In genomic region chr18:26457611-26458350, GRCh38 we compare ENCODE assay signal across 1 cellular context.
TF ChIP-seq lines count a peak whose summit lies in the region.

No MANE protein-coding gene starts in this region.

TF ChIP-seq in WTC11, 78 proteins besides CTCF, POLR2A, EP300 and RAD21 (continued from another document):
- TF ChIP-seq, protein P1, sequence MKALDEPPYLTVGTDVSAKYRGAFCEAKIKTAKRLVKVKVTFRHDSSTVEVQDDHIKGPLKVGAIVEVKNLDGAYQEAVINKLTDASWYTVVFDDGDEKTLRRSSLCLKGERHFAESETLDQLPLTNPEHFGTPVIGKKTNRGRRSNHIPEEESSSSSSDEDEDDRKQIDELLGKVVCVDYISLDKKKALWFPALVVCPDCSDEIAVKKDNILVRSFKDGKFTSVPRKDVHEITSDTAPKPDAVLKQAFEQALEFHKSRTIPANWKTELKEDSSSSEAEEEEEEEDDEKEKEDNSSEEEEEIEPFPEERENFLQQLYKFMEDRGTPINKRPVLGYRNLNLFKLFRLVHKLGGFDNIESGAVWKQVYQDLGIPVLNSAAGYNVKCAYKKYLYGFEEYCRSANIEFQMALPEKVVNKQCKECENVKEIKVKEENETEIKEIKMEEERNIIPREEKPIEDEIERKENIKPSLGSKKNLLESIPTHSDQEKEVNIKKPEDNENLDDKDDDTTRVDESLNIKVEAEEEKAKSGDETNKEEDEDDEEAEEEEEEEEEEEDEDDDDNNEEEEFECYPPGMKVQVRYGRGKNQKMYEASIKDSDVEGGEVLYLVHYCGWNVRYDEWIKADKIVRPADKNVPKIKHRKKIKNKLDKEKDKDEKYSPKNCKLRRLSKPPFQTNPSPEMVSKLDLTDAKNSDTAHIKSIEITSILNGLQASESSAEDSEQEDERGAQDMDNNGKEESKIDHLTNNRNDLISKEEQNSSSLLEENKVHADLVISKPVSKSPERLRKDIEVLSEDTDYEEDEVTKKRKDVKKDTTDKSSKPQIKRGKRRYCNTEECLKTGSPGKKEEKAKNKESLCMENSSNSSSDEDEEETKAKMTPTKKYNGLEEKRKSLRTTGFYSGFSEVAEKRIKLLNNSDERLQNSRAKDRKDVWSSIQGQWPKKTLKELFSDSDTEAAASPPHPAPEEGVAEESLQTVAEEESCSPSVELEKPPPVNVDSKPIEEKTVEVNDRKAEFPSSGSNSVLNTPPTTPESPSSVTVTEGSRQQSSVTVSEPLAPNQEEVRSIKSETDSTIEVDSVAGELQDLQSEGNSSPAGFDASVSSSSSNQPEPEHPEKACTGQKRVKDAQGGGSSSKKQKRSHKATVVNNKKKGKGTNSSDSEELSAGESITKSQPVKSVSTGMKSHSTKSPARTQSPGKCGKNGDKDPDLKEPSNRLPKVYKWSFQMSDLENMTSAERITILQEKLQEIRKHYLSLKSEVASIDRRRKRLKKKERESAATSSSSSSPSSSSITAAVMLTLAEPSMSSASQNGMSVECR (CRISPR knock-in tag; IDR thresholded peaks at IDR 0.05; ENCODE audit: borderline replicate concordance) = no peak
- TF ChIP-seq TEAD1 (CRISPR knock-in tag; IDR thresholded peaks at IDR 0.05) (0 out of 2 replicates have a peak, but pooled peaks have one; percentile 43), ZNF121 (CRISPR knock-in tag; IDR thresholded peaks at IDR 0.05) (peak; percentile 88), ZNF671 (CRISPR knock-in tag; IDR thresholded peaks at IDR 0.05) (no peak), ZNF263 (CRISPR knock-in tag; IDR thresholded peaks at IDR 0.05; ENCODE audit: low read depth) (no peak), ETV6 (CRISPR knock-in tag; IDR thresholded peaks at IDR 0.05) (0 out of 2 replicates have a peak, but pooled peaks have one; percentile 66), E2F1 (CRISPR knock-in tag; IDR thresholded peaks at IDR 0.05) (no peak), ZBTB21 (CRISPR knock-in tag; IDR thresholded peaks at IDR 0.05; ENCODE audit: borderline replicate concordance) (peak; percentile 56; the same call in 1 of the 2 replicates), ZNF425 (CRISPR knock-in tag; conservative IDR thresholded peaks at IDR 0.05) (no peak), NFE2L1 (CRISPR knock-in tag; IDR thresholded peaks at IDR 0.05) (peak; percentile 79; the same call in 1 of the 2 replicates), ATF3 (CRISPR knock-in tag; conservative IDR thresholded peaks at IDR 0.05) (no peak), ELF4 (CRISPR knock-in tag; IDR thresholded peaks at IDR 0.05; ENCODE audit: low read depth) (no peak), CREB1 (CRISPR knock-in tag; IDR thresholded peaks at IDR 0.05) (0 out of 2 replicates have a peak, but pooled peaks have one; percentile 25), JUN (CRISPR knock-in tag; IDR thresholded peaks at IDR 0.05) (no peak), MAX (CRISPR knock-in tag; IDR thresholded peaks at IDR 0.05) (peak; percentile 93), ESRRA (CRISPR knock-in tag; IDR thresholded peaks at IDR 0.05; ENCODE audit: borderline replicate concordance) (no peak), NFYB (CRISPR knock-in tag; conservative IDR thresholded peaks at IDR 0.05; ENCODE audit: low read depth) (no peak), ZNF317 (CRISPR knock-in tag; IDR thresholded peaks at IDR 0.05; ENCODE audit: borderline replicate concordance, low read depth) (no peak), EMX1 (CRISPR knock-in tag; IDR thresholded peaks at IDR 0.05) (no peak), MYBL2 (CRISPR knock-in tag; IDR thresholded peaks at IDR 0.05) (peak; percentile 55; the same call in 1 of the 2 replicates), PREB (CRISPR knock-in tag; IDR thresholded peaks at IDR 0.05; ENCODE audit: borderline replicate concordance) (no peak), ZNF416 (CRISPR knock-in tag; IDR thresholded peaks at IDR 0.05) (no peak)
- TF ChIP-seq, protein P2, sequence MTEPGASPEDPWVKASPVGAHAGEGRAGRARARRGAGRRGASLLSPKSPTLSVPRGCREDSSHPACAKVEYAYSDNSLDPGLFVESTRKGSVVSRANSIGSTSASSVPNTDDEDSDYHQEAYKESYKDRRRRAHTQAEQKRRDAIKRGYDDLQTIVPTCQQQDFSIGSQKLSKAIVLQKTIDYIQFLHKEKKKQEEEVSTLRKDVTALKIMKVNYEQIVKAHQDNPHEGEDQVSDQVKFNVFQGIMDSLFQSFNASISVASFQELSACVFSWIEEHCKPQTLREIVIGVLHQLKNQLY (CRISPR knock-in tag; IDR thresholded peaks at IDR 0.05) = no peak
- TF ChIP-seq, protein P3, sequence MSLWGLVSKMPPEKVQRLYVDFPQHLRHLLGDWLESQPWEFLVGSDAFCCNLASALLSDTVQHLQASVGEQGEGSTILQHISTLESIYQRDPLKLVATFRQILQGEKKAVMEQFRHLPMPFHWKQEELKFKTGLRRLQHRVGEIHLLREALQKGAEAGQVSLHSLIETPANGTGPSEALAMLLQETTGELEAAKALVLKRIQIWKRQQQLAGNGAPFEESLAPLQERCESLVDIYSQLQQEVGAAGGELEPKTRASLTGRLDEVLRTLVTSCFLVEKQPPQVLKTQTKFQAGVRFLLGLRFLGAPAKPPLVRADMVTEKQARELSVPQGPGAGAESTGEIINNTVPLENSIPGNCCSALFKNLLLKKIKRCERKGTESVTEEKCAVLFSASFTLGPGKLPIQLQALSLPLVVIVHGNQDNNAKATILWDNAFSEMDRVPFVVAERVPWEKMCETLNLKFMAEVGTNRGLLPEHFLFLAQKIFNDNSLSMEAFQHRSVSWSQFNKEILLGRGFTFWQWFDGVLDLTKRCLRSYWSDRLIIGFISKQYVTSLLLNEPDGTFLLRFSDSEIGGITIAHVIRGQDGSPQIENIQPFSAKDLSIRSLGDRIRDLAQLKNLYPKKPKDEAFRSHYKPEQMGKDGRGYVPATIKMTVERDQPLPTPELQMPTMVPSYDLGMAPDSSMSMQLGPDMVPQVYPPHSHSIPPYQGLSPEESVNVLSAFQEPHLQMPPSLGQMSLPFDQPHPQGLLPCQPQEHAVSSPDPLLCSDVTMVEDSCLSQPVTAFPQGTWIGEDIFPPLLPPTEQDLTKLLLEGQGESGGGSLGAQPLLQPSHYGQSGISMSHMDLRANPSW (CRISPR knock-in tag; conservative IDR thresholded peaks at IDR 0.05; ENCODE audit: low read depth) = no peak
- TF ChIP-seq, protein P4, sequence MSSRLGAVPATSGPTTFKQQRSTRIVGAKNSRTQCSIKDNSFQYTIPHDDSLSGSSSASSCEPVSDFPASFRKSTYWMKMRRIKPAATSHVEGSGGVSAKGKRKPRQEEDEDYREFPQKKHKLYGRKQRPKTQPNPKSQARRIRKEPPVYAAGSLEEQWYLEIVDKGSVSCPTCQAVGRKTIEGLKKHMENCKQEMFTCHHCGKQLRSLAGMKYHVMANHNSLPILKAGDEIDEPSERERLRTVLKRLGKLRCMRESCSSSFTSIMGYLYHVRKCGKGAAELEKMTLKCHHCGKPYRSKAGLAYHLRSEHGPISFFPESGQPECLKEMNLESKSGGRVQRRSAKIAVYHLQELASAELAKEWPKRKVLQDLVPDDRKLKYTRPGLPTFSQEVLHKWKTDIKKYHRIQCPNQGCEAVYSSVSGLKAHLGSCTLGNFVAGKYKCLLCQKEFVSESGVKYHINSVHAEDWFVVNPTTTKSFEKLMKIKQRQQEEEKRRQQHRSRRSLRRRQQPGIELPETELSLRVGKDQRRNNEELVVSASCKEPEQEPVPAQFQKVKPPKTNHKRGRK (CRISPR knock-in tag; IDR thresholded peaks at IDR 0.05; ENCODE audit: borderline replicate concordance) = 0 out of 2 replicates have a peak, but pooled peaks have one; percentile 10
- TF ChIP-seq, protein P5, sequence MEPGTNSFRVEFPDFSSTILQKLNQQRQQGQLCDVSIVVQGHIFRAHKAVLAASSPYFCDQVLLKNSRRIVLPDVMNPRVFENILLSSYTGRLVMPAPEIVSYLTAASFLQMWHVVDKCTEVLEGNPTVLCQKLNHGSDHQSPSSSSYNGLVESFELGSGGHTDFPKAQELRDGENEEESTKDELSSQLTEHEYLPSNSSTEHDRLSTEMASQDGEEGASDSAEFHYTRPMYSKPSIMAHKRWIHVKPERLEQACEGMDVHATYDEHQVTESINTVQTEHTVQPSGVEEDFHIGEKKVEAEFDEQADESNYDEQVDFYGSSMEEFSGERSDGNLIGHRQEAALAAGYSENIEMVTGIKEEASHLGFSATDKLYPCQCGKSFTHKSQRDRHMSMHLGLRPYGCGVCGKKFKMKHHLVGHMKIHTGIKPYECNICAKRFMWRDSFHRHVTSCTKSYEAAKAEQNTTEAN (CRISPR knock-in tag; IDR thresholded peaks at IDR 0.05) = 0 out of 2 replicates have a peak, but pooled peaks have one; percentile 59
- TF ChIP-seq, protein P6, sequence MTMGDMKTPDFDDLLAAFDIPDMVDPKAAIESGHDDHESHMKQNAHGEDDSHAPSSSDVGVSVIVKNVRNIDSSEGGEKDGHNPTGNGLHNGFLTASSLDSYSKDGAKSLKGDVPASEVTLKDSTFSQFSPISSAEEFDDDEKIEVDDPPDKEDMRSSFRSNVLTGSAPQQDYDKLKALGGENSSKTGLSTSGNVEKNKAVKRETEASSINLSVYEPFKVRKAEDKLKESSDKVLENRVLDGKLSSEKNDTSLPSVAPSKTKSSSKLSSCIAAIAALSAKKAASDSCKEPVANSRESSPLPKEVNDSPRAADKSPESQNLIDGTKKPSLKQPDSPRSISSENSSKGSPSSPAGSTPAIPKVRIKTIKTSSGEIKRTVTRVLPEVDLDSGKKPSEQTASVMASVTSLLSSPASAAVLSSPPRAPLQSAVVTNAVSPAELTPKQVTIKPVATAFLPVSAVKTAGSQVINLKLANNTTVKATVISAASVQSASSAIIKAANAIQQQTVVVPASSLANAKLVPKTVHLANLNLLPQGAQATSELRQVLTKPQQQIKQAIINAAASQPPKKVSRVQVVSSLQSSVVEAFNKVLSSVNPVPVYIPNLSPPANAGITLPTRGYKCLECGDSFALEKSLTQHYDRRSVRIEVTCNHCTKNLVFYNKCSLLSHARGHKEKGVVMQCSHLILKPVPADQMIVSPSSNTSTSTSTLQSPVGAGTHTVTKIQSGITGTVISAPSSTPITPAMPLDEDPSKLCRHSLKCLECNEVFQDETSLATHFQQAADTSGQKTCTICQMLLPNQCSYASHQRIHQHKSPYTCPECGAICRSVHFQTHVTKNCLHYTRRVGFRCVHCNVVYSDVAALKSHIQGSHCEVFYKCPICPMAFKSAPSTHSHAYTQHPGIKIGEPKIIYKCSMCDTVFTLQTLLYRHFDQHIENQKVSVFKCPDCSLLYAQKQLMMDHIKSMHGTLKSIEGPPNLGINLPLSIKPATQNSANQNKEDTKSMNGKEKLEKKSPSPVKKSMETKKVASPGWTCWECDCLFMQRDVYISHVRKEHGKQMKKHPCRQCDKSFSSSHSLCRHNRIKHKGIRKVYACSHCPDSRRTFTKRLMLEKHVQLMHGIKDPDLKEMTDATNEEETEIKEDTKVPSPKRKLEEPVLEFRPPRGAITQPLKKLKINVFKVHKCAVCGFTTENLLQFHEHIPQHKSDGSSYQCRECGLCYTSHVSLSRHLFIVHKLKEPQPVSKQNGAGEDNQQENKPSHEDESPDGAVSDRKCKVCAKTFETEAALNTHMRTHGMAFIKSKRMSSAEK (CRISPR knock-in tag; IDR thresholded peaks at IDR 0.05; ENCODE audit: borderline replicate concordance) = no peak
- TF ChIP-seq, protein P7, sequence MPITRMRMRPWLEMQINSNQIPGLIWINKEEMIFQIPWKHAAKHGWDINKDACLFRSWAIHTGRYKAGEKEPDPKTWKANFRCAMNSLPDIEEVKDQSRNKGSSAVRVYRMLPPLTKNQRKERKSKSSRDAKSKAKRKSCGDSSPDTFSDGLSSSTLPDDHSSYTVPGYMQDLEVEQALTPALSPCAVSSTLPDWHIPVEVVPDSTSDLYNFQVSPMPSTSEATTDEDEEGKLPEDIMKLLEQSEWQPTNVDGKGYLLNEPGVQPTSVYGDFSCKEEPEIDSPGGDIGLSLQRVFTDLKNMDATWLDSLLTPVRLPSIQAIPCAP (CRISPR knock-in tag; IDR thresholded peaks at IDR 0.05) = no peak
TF ChIP-seq in WTC11: peak in this region for 14.
